ENCODE assay signal across 18 cellular contexts in genomic region chr22:49568751-49569285, GRCh38.
A peak's percentile ranks its signal among the peaks of the same experiment; 100 is the strongest.
DNase-seq lines count a peak whose midpoint lies in the region; ATAC-seq, FAIRE-seq and TF ChIP-seq lines count a peak whose summit lies in the region.
"Had no signal": no experiment of that assay in that cellular context is flagged by ENCODE, and none has a peak within 500 bp of the region (broad histone marks: within the 10 kb centered on the region; RNA-seq: fewer than 3 reads in every experiment).

No MANE protein-coding gene starts in this region.

- no peak overlapping the region for H4K91ac ChIP-seq in neuronal stem cell (ENCODE audit: low read depth, low read length, poor library complexity)

- H2BK12ac ChIP-seq in neuronal stem cell (ENCODE audit: low read length): peak overlapping the region; percentile 41

- H3K4me1 Mint-ChIP-seq in progenitor cell of endocrine pancreas (ENCODE audit: low read depth): no peaks in the 10 kb centered on the region
- H3K4me1 Mint-ChIP-seq: B cell; CD4-positive, alpha-beta memory T cell had no signal

- H3K4me1 ChIP-seq in right lobe of liver (no peaks in the 10 kb centered on the region), HepG2 (ENCODE audit: insufficient read depth, low read length) (no peaks in the 10 kb centered on the region), neuronal stem cell (ENCODE audit: control insufficient read depth in 2 of 2, insufficient read depth in 1 of 2, low read depth in 1 of 2, low read length in 2 of 2) (peaks cover 0 to 3% of the 10 kb centered on the region in 2 donors)

- TF ChIP-seq POLR2A in right lobe of liver (IDR thresholded peaks at IDR 0.05): no peak
- TF ChIP-seq POLR2A in HepG2 (IDR thresholded peaks at IDR 0.05; ENCODE audit: insufficient read depth in 1 of 2, low read depth in 2 of 2, low read length in 2 of 2): no peak

- no peak overlapping the region for H2AK5ac ChIP-seq in neuronal stem cell (ENCODE audit: low read depth, low read length)

- 40% methylated on average over 2 of the region's 14 CpGs for WGBS in right lobe of liver (ENCODE audit: insufficient coverage, low coverage, low lambda C conversion rate, missing lambda C conversion rate)
- 51% methylated on average over 4 of the region's 14 CpGs for WGBS in HepG2 (ENCODE audit: low lambda C conversion rate)
- no CpG with 5 or more reads among the region's 14 CpGs for WGBS in neuronal stem cell (ENCODE audit: extremely low coverage in 2 of 2, insufficient read length in 2 of 2, insufficient replicate concordance in 1 of 2), 2 donors

- no peaks in the 10 kb centered on the region for H3K9me3 Mint-ChIP-seq in progenitor cell of endocrine pancreas (ENCODE audit: low read depth)
- H3K9me3 Mint-ChIP-seq: CD4-positive, alpha-beta memory T cell had no signal

- H3K79me1 ChIP-seq in neuronal stem cell (ENCODE audit: low read depth, low read length): peaks cover 2% of the 10 kb centered on the region

- H3K4me2 ChIP-seq in HepG2 (ENCODE audit: low read depth, low read length) (no peak overlapping the region), neuronal stem cell (ENCODE audit: insufficient read depth, low read length, poor library complexity, severe bottlenecking) (no peak overlapping the region)
- H3K4me2 ChIP-seq: PC-9 had no signal

- H3K27me3 Mint-ChIP-seq in progenitor cell of endocrine pancreas: no peaks in the 10 kb centered on the region
- H3K27me3 Mint-ChIP-seq: B cell; CD4-positive, alpha-beta memory T cell had no signal

- no peak overlapping the region for H3K14ac ChIP-seq in neuronal stem cell (ENCODE audit: low read length)

- H2BK120ac ChIP-seq in neuronal stem cell (ENCODE audit: low read depth, low read length): no peak overlapping the region

- no peak for TF ChIP-seq EP300 in HepG2 (IDR thresholded peaks at IDR 0.05; ENCODE audit: low read depth in 2 of 2, low read length in 2 of 2)
- TF ChIP-seq EP300 in HepG2 (CRISPR knock-in tag; IDR thresholded peaks at IDR 0.05; ENCODE audit: borderline replicate concordance): no peak

- no peak for ATAC-seq in right lobe of liver
- no peak for ATAC-seq in HepG2
- ATAC-seq in left ventricle myocardium superior: no peak

- TF ChIP-seq CTCF in right lobe of liver (IDR thresholded peaks at IDR 0.05): no peak
- no peak for TF ChIP-seq CTCF in HepG2 (CRISPR knock-in tag; IDR thresholded peaks at IDR 0.05)
- no peak for TF ChIP-seq CTCF in progenitor cell of endocrine pancreas (IDR thresholded peaks at IDR 0.05; ENCODE audit: unreplicated experiment)

- no peaks in the 10 kb centered on the region for H3K79me2 ChIP-seq in HepG2 (ENCODE audit: insufficient read depth, low read length)

- H3K36me3 Mint-ChIP-seq in progenitor cell of endocrine pancreas (ENCODE audit: insufficient read depth): no peaks in the 10 kb centered on the region
- H3K36me3 Mint-ChIP-seq: CD4-positive, alpha-beta memory T cell had no signal

- no peak for TF ChIP-seq RAD21 in HepG2 (CRISPR knock-in tag; IDR thresholded peaks at IDR 0.05)

- no peak overlapping the region for H3K9ac ChIP-seq in HepG2 (ENCODE audit: insufficient read depth, low read depth, low read length)
- H3K9ac ChIP-seq in neuronal stem cell (ENCODE audit: low read depth, low read length, poor library complexity): no peak overlapping the region

- H2BK5ac ChIP-seq in neuronal stem cell (ENCODE audit: low read length): no peak overlapping the region

- no peak overlapping the region for H2AFZ ChIP-seq in HepG2 (ENCODE audit: low read length)
- H2AFZ ChIP-seq in neuronal stem cell (ENCODE audit: low read length): no peak overlapping the region
- H2AFZ ChIP-seq: PC-9 had no signal

- H3K4me3 ChIP-seq in right lobe of liver (no peak overlapping the region), HepG2 (replicated peaks in 1 of 3; ENCODE audit: insufficient read depth in 1 of 3, low read depth in 2 of 3, low read length in 3 of 3) (no peak overlapping the region), neuronal stem cell (ENCODE audit: low read length in 2 of 2) (no peak overlapping the region)
- H3K4me3 ChIP-seq: PC-9 had no signal

- no peak overlapping the region for H3K4me3 Mint-ChIP-seq in progenitor cell of endocrine pancreas (ENCODE audit: low read depth)
- H3K4me3 Mint-ChIP-seq: B cell; CD4-positive, alpha-beta memory T cell had no signal

- H3K27me3 ChIP-seq in right lobe of liver (no peaks in the 10 kb centered on the region), HepG2 (ENCODE audit: control insufficient read depth in 1 of 2, insufficient read depth in 2 of 2, low read length in 2 of 2) (peaks cover 7 to 63% of the 10 kb centered on the region in 2 experiments; a peak in 4 of 5 replicates), neuronal stem cell (ENCODE audit: control insufficient read depth in 3 of 3, insufficient read depth in 3 of 3, low read depth in 1 of 3, low read length in 3 of 3) (peaks cover 0 to 2% (median 0%) of the 10 kb centered on the region in 3 experiments)

- POLR2A ChIA-PET in HepG2 (lab: Yijun Ruan, JAX): no interaction called here

- H3K9me3 ChIP-seq in right lobe of liver (no peaks in the 10 kb centered on the region), HepG2 (ENCODE audit: low read length) (no peaks in the 10 kb centered on the region), neuronal stem cell (replicated peaks in 1 of 2; ENCODE audit: control insufficient read depth in 2 of 2, insufficient read depth in 1 of 2, low read depth in 1 of 2, low read length in 2 of 2) (no peaks in the 10 kb centered on the region)

- H3K23ac ChIP-seq in neuronal stem cell (ENCODE audit: low read depth, low read length, poor library complexity): peak overlapping the region; percentile 80

- no peak overlapping the region for H3K27ac ChIP-seq in right lobe of liver
- H3K27ac ChIP-seq in HepG2 (ENCODE audit: extremely low read length, insufficient read depth, low read length): no peak overlapping the region
- no peak overlapping the region for H3K27ac ChIP-seq in neuronal stem cell (replicated peaks; ENCODE audit: low read length)
- H3K27ac ChIP-seq: PC-9 had no signal

- CTCF ChIA-PET in HepG2 (lab: Yijun Ruan, JAX; ENCODE audit: low intra/inter-chr PET ratio, low total read pairs): no interaction called here

- H4K8ac ChIP-seq in neuronal stem cell (ENCODE audit: low read depth, low read length): peak overlapping the region; percentile 43

- in situ Hi-C loops in HepG2 (cut with HindIII; ENCODE audit: extremely low pct_ligation_motif_present, low pct_unique_long_range_greater_than_20kb): no loop called here

- H3K36me3 ChIP-seq in right lobe of liver (no peaks in the 10 kb centered on the region), HepG2 (replicated peaks in 1 of 2; ENCODE audit: control insufficient read depth in 1 of 2, insufficient read depth in 2 of 2, low read length in 2 of 2) (no peaks in the 10 kb centered on the region), neuronal stem cell (replicated peaks in 1 of 2; ENCODE audit: control insufficient read depth in 2 of 2, insufficient read depth in 2 of 2, low read length in 2 of 2) (no peaks in the 10 kb centered on the region)

- intact Hi-C loops in right lobe of liver (cut with DNase I): no loop called here
- intact Hi-C loops in HepG2 (cut with micrococcal nuclease; ENCODE audit: unreplicated experiment): no loop called here
- intact Hi-C loops in left ventricle myocardium superior (cut with micrococcal nuclease): no loop called here

- peak overlapping the region; percentile 70 for H3K18ac ChIP-seq in neuronal stem cell (ENCODE audit: low read length)

- H2BK15ac ChIP-seq in neuronal stem cell (ENCODE audit: low read length): no peak overlapping the region

- FAIRE-seq in HepG2 (lab: Jason Lieb, UNC): no peak
- FAIRE-seq: G401.6, GM12891 had no signal

- no peaks in the 10 kb centered on the region for H4K20me1 ChIP-seq in HepG2 (ENCODE audit: insufficient read depth, low read length)

- DNase-seq in right lobe of liver (peak; percentile 7 to 43 (median 22)), HepG2 (ENCODE audit: low spot score) (no peak), left ventricle myocardium superior (peak; percentile 25), neuronal stem cell (ENCODE audit: low spot score) (no peak), progenitor cell of endocrine pancreas (ENCODE audit: low spot score, unreplicated experiment) (no peak), SW 1271 (lab: John Stamatoyannopoulos, UW) (no peak)
- DNase-seq in activated CD4-positive, CD25-positive, alpha-beta regulatory T cell treated with anti-CD3 and anti-CD28 coated beads, Interleukin-2, amount 50 U/mL, for 72 hours: no peak
- DNase-seq: CD4-positive, alpha-beta memory T cell; DMS79; GOT3; KG1; NCI-H1048; NCI-H2107; NCI-H345; PC-9 had no signal

- no TSS peak for BruUV-seq in HepG2 (replicated peaks; lab: Mats Ljungman, UMichigan)

- no peak overlapping the region for H3K27ac Mint-ChIP-seq in progenitor cell of endocrine pancreas
- H3K27ac Mint-ChIP-seq: B cell had no signal

- no peak overlapping the region for H3K4ac ChIP-seq in neuronal stem cell (ENCODE audit: low read length)

TF ChIP-seq in HepG2, 621 proteins besides CTCF, POLR2A, EP300 and RAD21:
- no peak for TF ChIP-seq ZNF790 (CRISPR knock-in tag; IDR thresholded peaks at IDR 0.05; ENCODE audit: borderline replicate concordance)
- TF ChIP-seq IKZF5 (CRISPR knock-in tag; IDR thresholded peaks at IDR 0.05): no peak

Comparison
In these comparisons a context has a peak if more than half of its experiments do, and no peak if none do; other contexts are left out.
1. DNase-seq: peak in right lobe of liver (3 of 3) and left ventricle myocardium superior (single experiment); none in HepG2 (single experiment), neuronal stem cell (single experiment), activated CD4-positive, CD25-positive, alpha-beta regulatory T cell treated with anti-CD3 and anti-CD28 coated beads, Interleukin-2, amount 50 U/mL, for 72 hours (single experiment), progenitor cell of endocrine pancreas (single experiment) and SW 1271 (0 of 2).